17 cellular contexts compared by ENCODE assay signal in genomic region chr3:113954091-113954685, GRCh38.
"Had no signal": no experiment of that assay in that cellular context is flagged by ENCODE, and none has a peak within 500 bp of the region (broad histone marks: within the 10 kb centered on the region; RNA-seq: fewer than 3 reads in every experiment).

No MANE protein-coding gene starts in this region.

- H3K27ac Mint-ChIP-seq: activated B cell treated with CpG ODN at 0.5 μM for 24 hours; activated CD8-positive, alpha-beta T cell treated with anti-CD3 and anti-CD28 coated beads, Interleukin-2, amount 10 ng/mL, durations not matched to agents 7 days and 5 days; activated naive CD8-positive, alpha-beta T cell; immature natural killer cell; T-helper 2 cell treated with Interferon-gamma antibody and Interleukin-4, amounts not matched to agents 5 μg/mL and 100 μg/mL, for 36 hours had no signal

- H3K4me1 ChIP-seq: sigmoid colon had no signal

- ATAC-seq: activated CD8-positive, alpha-beta T cell treated with anti-CD3 and anti-CD28 coated beads, Interleukin-2, amount 10 ng/mL, durations not matched to agents 7 days and 5 days had no signal

- H3K36me3 ChIP-seq: sigmoid colon had no signal

- H3K9me3 ChIP-seq: sigmoid colon, stomach had no signal

- H3K27me3 Mint-ChIP-seq: activated B cell treated with CpG ODN at 0.5 μM for 24 hours had no signal

- H3K9me3 Mint-ChIP-seq: immature natural killer cell; neural crest cell; T-helper 2 cell treated with Interferon-gamma antibody and Interleukin-4, amounts not matched to agents 5 μg/mL and 100 μg/mL, for 36 hours had no signal

- H3K27ac ChIP-seq: sigmoid colon, stomach had no signal

- DNase-seq: activated B cell treated with CpG ODN at 0.5 μM for 24 hours; activated CD4-positive, alpha-beta T cell treated with anti-CD3 and anti-CD28 coated beads for 48 hours; activated CD8-positive, alpha-beta memory T cell treated with anti-CD3 and anti-CD28 coated beads, Interleukin-2, amount 50 U/mL, for 4 hours; activated CD8-positive, alpha-beta T cell treated with anti-CD3 and anti-CD28 coated beads, Interleukin-2, amount 10 ng/mL, durations not matched to agents 7 days and 5 days; activated gamma-delta T cell treated with Interleukin-2 at 50 U/mL for 16 hours; activated T-cell treated with anti-CD3 and anti-CD28 coated beads, Interleukin-2, amount 50 U/mL, for 48 hours; amniotic stem cell; cortex of kidney; effector CD8-positive, alpha-beta T cell; foreskin melanocyte; immature natural killer cell; sigmoid colon; stimulated activated CD4-positive, alpha-beta T cell treated with anti-CD3 and anti-CD28 coated beads, Interleukin-1b, Interleukin-23, amount 100 ng/mL, for 48 hours; stomach had no signal

- H3K4me3 Mint-ChIP-seq: activated B cell treated with CpG ODN at 0.5 μM for 24 hours; activated CD8-positive, alpha-beta T cell treated with anti-CD3 and anti-CD28 coated beads, Interleukin-2, amount 10 ng/mL, durations not matched to agents 7 days and 5 days; activated naive CD8-positive, alpha-beta T cell; immature natural killer cell; neural crest cell; T-helper 2 cell treated with Interferon-gamma antibody and Interleukin-4, amounts not matched to agents 5 μg/mL and 100 μg/mL, for 36 hours had no signal

- H3K4me3 ChIP-seq: sigmoid colon, stomach had no signal

- H3K27me3 ChIP-seq: sigmoid colon, stomach had no signal
